Comparison of ENCODE assay signal across 29 cellular contexts in the genomic region with DNA sequence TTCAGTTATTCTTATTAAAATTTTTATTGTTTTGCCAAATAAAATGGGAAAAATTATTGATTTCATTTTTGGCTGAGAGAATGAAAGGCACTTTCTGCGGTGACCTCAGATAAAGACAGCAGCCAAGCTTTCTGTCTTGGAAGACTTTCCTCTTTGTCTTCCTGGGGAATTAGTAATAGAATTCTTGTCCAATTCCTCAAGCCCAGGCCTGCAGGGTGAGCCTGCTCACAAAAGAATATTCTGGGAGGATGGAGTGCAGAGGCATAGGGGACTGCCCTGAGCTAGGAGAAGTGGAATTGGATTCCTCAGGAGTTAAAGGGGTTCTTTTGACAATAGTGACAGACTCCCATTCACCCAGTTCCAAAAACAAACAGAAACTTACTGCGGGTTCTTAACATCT.
DNase-seq lines count a peak whose midpoint lies in the region; ATAC-seq, FAIRE-seq and TF ChIP-seq lines count a peak whose summit lies in the region.
"Had no signal": no experiment of that assay in that cellular context is flagged by ENCODE, and none has a peak within 500 bp of the region (broad histone marks: within the 10 kb centered on the region; RNA-seq: fewer than 3 reads in every experiment).

No MANE protein-coding gene starts in this region.

- intact Hi-C loops in Right ventricle myocardium inferior (cut with DNase I) (no loop called here), cardiac septum (cut with DNase I) (no loop called here), sciatic nerve (cut with DNase I) (no loop called here)

- H2AFZ ChIP-seq in astrocyte (ENCODE audit: low read depth, low read length): no peak overlapping the region
- H2AFZ ChIP-seq: hepatocyte had no signal

- H3K9me3 Mint-ChIP-seq in astrocyte (ENCODE audit: unreplicated experiment): no peaks in the 10 kb centered on the region

- no peak for TF ChIP-seq CTCF in astrocyte (IDR thresholded peaks at IDR 0.05; ENCODE audit: insufficient read depth, low read depth, low read length)
- no peak for TF ChIP-seq CTCF in fibroblast of pulmonary artery (IDR thresholded peaks at IDR 0.05; ENCODE audit: low read length, missing control alignments)
- no peak for TF ChIP-seq CTCF in GM10266 (IDR thresholded peaks at IDR 0.05; ENCODE audit: control insufficient read depth, insufficient read depth, low read depth, missing control alignments)

- no peaks in the 10 kb centered on the region for H3K79me2 ChIP-seq in astrocyte (ENCODE audit: insufficient read depth, low read length)
- H3K79me2 ChIP-seq: hepatocyte had no signal

- no peak overlapping the region for H3K9ac ChIP-seq in astrocyte (ENCODE audit: low read length)

- no peaks in the 10 kb centered on the region for H4K20me1 ChIP-seq in astrocyte (ENCODE audit: insufficient read depth, low read length)

- no peak overlapping the region for H3K27ac Mint-ChIP-seq in astrocyte (ENCODE audit: unreplicated experiment)
- H3K27ac Mint-ChIP-seq: activated CD8-positive, alpha-beta T cell treated with anti-CD3 and anti-CD28 coated beads, Interleukin-2, amount 10 ng/mL, durations not matched to agents 7 days and 5 days; activated naive CD4-positive, alpha-beta T cell treated with anti-CD3 and anti-CD28 coated beads, Interleukin-2, amount 50 U/mL, for 72 hours; activated T-helper 2 cell treated with anti-CD3 and anti-CD28 coated beads, Interferon-gamma antibody, Interleukin-2, Interleukin-4, amounts not matched to agents 10 μg/mL and 5 μg/mL and 100 μg/mL, durations not matched to agents 14 hours and 24 hours and 36 hours; mesothelial cell of epicardium; naive B cell had no signal

- 81 to 92% (median 91%) methylated on average over 2 of the region's 2 CpGs for WGBS in small intestine, 3 donors

- H3K4me1 ChIP-seq in astrocyte (ENCODE audit: insufficient read depth, low read length) (no peaks in the 10 kb centered on the region), small intestine (ENCODE audit: control insufficient read depth in 2 of 2, insufficient read depth in 1 of 2, low read depth in 1 of 2, low read length in 1 of 2) (no peaks in the 10 kb centered on the region)
- H3K4me1 ChIP-seq: BE2C, transverse colon had no signal

- no peaks in the 10 kb centered on the region for H3K27me3 Mint-ChIP-seq in astrocyte (ENCODE audit: low read depth, unreplicated experiment)
- H3K27me3 Mint-ChIP-seq: naive B cell had no signal

- no peaks in the 10 kb centered on the region for H3K27me3 ChIP-seq in astrocyte (ENCODE audit: insufficient read depth, low read length)
- no peaks in the 10 kb centered on the region for H3K27me3 ChIP-seq in small intestine (ENCODE audit: control insufficient read depth in 2 of 2, insufficient read depth in 2 of 2, low read length in 2 of 2)
- H3K27me3 ChIP-seq: BE2C, hepatocyte, transverse colon had no signal

- no peaks in the 10 kb centered on the region for H3K36me3 Mint-ChIP-seq in astrocyte (ENCODE audit: low read depth, unreplicated experiment)
- H3K36me3 Mint-ChIP-seq: CD8-positive, alpha-beta memory T cell; naive B cell had no signal

- no peaks in the 10 kb centered on the region for H3K36me3 ChIP-seq in astrocyte (ENCODE audit: insufficient read depth, low read length)
- H3K36me3 ChIP-seq in small intestine (ENCODE audit: control insufficient read depth in 2 of 2, insufficient read depth in 2 of 2, low read length in 2 of 2): no peaks in the 10 kb centered on the region
- H3K36me3 ChIP-seq: BE2C, transverse colon had no signal

- H3K27ac ChIP-seq in astrocyte (ENCODE audit: low read depth, low read length) (no peak overlapping the region), small intestine (ENCODE audit: low read depth in 1 of 2, low read length in 1 of 2) (no peak overlapping the region)
- H3K27ac ChIP-seq: hepatocyte, SK-N-MC, transverse colon had no signal

- DNase-seq in Right ventricle myocardium inferior (ENCODE audit: missing footprints) (no peak), cardiac septum (ENCODE audit: low spot score) (no peak), astrocyte (ENCODE audit: low read depth) (peak; percentile 17), fibroblast of pulmonary artery (ENCODE audit: low read depth) (peak; percentile 13), sciatic nerve (ENCODE audit: low spot score) (no peak), GM10266 (ENCODE audit: extremely low spot score) (no peak), small intestine (no peak)
- DNase-seq: activated CD8-positive, alpha-beta T cell treated with anti-CD3 and anti-CD28 coated beads, Interleukin-2, amount 10 ng/mL, durations not matched to agents 7 days and 5 days; BE2C; CD8-positive, alpha-beta memory T cell; DMS 273 treated with DMSO at 0.1 percent for 48 hours; EL; GOT3; left ventricle myocardium superior; naive B cell; NCI-H1105 treated with DMSO at 0.1 percent for 48 hours; NCI-H2029; NCI-H774; occipital lobe; T-helper 2 cell; transverse colon had no signal

- H3K4me2 ChIP-seq in astrocyte (ENCODE audit: low read length): no peak overlapping the region
- H3K4me2 ChIP-seq: hepatocyte had no signal

- peaks cover 5% of the 10 kb centered on the region for H3K4me1 Mint-ChIP-seq in astrocyte (ENCODE audit: low read depth, unreplicated experiment)
- H3K4me1 Mint-ChIP-seq: CD8-positive, alpha-beta memory T cell; naive B cell had no signal

- FAIRE-seq in astrocyte (lab: Jason Lieb, UNC) (no peak), small intestine (lab: Jason Lieb, UNC) (no peak)
- FAIRE-seq: A204.1, frontal cortex had no signal

- no peak overlapping the region for H3K4me3 Mint-ChIP-seq in astrocyte (ENCODE audit: unreplicated experiment)
- H3K4me3 Mint-ChIP-seq: activated CD8-positive, alpha-beta T cell treated with anti-CD3 and anti-CD28 coated beads, Interleukin-2, amount 10 ng/mL, durations not matched to agents 7 days and 5 days; CD8-positive, alpha-beta memory T cell; mesothelial cell of epicardium; naive B cell had no signal

- H3K9me3 ChIP-seq in astrocyte (ENCODE audit: insufficient read depth, low read depth, low read length) (peaks cover 2% of the 10 kb centered on the region), small intestine (ENCODE audit: control insufficient read depth, low read depth) (no peaks in the 10 kb centered on the region)
- H3K9me3 ChIP-seq: BE2C, transverse colon had no signal

- ATAC-seq in Right ventricle myocardium inferior (peak; percentile 56), sciatic nerve (peak; percentile 55), HG02870 (IDR thresholded peaks at IDR 0.05; ENCODE audit: unreplicated experiment) (no peak)
- ATAC-seq: activated CD8-positive, alpha-beta T cell treated with anti-CD3 and anti-CD28 coated beads, Interleukin-2, amount 10 ng/mL, durations not matched to agents 7 days and 5 days; activated naive CD4-positive, alpha-beta T cell treated with anti-CD3 and anti-CD28 coated beads, Interleukin-2, amount 50 U/mL, for 72 hours; left ventricle myocardium superior had no signal

- H3K4me3 ChIP-seq in astrocyte (ENCODE audit: insufficient read depth, low read depth, low read length): no peak overlapping the region
- H3K4me3 ChIP-seq in fibroblast of pulmonary artery (replicated peaks; ENCODE audit: low read depth, low read length): no peak overlapping the region
- H3K4me3 ChIP-seq in small intestine (ENCODE audit: low read depth in 1 of 2, low read length in 2 of 2): no peak overlapping the region
- H3K4me3 ChIP-seq: hepatocyte, SK-N-MC, transverse colon had no signal

Comparison
In these comparisons a context has a peak if more than half of its experiments do, and no peak if none do; other contexts are left out.
1. DNase-seq: peak in astrocyte (single experiment) and fibroblast of pulmonary artery (single experiment); none in Right ventricle myocardium inferior (single experiment), cardiac septum (single experiment), sciatic nerve (single experiment), GM10266 (single experiment) and small intestine (single experiment).